Comparison of ENCODE assay signal across 7 cellular contexts in the genomic region with DNA sequence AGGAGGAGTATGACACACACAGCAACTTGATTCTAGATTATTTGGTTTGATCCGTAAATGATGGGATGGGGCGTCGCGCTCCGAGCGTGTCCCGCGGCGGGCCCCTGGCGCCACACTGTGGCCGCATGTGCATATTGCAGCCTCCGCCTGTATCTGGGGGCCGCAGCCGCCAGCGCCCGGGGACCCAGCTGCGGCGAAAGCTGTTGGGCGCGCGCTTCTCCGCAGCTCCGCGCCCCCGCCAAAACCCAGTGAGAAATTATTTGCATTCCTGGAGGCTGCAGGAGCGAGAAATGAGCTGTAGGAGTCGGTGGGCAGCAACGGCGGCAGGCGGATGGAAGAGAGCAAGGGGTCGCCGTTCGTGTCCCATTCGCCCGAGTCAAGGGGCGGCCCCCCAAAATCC. TPM values are rescaled to one million over a fixed set of nuclear protein-coding genes. Genes with fewer than 3 reads are reported as not detected.
DNase-seq lines count a peak whose midpoint lies in the region; ATAC-seq and TF ChIP-seq lines count a peak whose summit lies in the region.
"Not testable (repeated sequence)": the region's sequence is repeated elsewhere in the genome, so short reads cannot be mapped to it uniquely, and the experiment has no call there.

No MANE protein-coding gene starts in this region.

- not testable (repeated sequence) for H3K9ac ChIP-seq in mammary epithelial cell (ENCODE audit: insufficient read depth, low read length)

- H3K4me3 ChIP-seq in mammary epithelial cell (replicated peaks in 1 of 3; ENCODE audit: insufficient read depth in 1 of 3, low read depth in 2 of 3, low read length in 3 of 3) (peak overlapping the region; percentile 43 to 52 (median 44)), iPS-11a (ENCODE audit: low read depth, low read length) (peak overlapping the region; percentile 13)

- not testable (repeated sequence) for H3K4me1 ChIP-seq in mammary epithelial cell (ENCODE audit: insufficient read depth, low read length)

- peak; percentile 77 for ATAC-seq in GM18505 (IDR thresholded peaks at IDR 0.05; ENCODE audit: unreplicated experiment)
- ATAC-seq in HG02938 (IDR thresholded peaks at IDR 0.05; ENCODE audit: unreplicated experiment): peak; percentile 59
- peak; percentile 78 for ATAC-seq in activated CD4-positive, CD25-positive, alpha-beta regulatory T cell treated with anti-CD3 and anti-CD28 coated beads, Interleukin-2, amount 50 U/mL, for 24 hours

- peak in 1 of 2 donors; percentile 43 for TF ChIP-seq CTCF in mammary epithelial cell (conservative IDR thresholded peaks at IDR 0.05 in 1 of 2, IDR thresholded peaks at IDR 0.05 in 1 of 2; ENCODE audit: extremely low read depth in 1 of 2, insufficient read depth in 1 of 2, low read depth in 1 of 2, low read length in 2 of 2)

- DNase-seq in NCI-H2081 (lab: John Stamatoyannopoulos, UW) (peak; percentile 27 to 60), mammary epithelial cell (peak; percentile 16), retina (peak; percentile 85)

- not testable (repeated sequence) for BruUV-seq in mammary epithelial cell (replicated peaks; lab: Mats Ljungman, UMichigan)

- in situ Hi-C loops in mammary epithelial cell (cut with MboI; ENCODE audit: low sequenced_read_pairs in 2 of 2): not testable (repeated sequence)

- 2% methylated on average over 17 of the region's 36 CpGs for WGBS in mammary epithelial cell (ENCODE audit: low coverage, missing lambda C conversion rate)

- dilution Hi-C loops in mammary epithelial cell (cut with HindIII; ENCODE audit: low sequenced_read_pairs): not testable (repeated sequence)

- intact Hi-C loops in mammary epithelial cell (cut with micrococcal nuclease): not testable (repeated sequence)

- peak overlapping the region; percentile 86 for H2AFZ ChIP-seq in mammary epithelial cell (ENCODE audit: low read depth, low read length)

- H3K27ac ChIP-seq in mammary epithelial cell (ENCODE audit: insufficient read depth, low read depth, low read length): not testable (repeated sequence)

- CTCF ChIA-PET in mammary epithelial cell (lab: Charles Lee; ENCODE audit: low non-redundant PET): interaction anchor here (0.6 kb wide), 1 partner anchor 393 kb away, joined by 4 read pairs; no protein-coding TSS in a partner anchor

- peak overlapping the region; percentile 51 for H3K4me2 ChIP-seq in mammary epithelial cell (ENCODE audit: insufficient read depth, low read depth, low read length)

- not testable (repeated sequence) for H3K79me2 ChIP-seq in mammary epithelial cell (ENCODE audit: insufficient read depth, low read length)

- not testable (repeated sequence) for H4K20me1 ChIP-seq in mammary epithelial cell (ENCODE audit: insufficient read depth, low read length)

- H3K36me3 ChIP-seq in mammary epithelial cell (ENCODE audit: insufficient read depth, low read length): not testable (repeated sequence)

- not testable (repeated sequence) for H3K27me3 ChIP-seq in mammary epithelial cell (ENCODE audit: insufficient read depth, low read length)

- not testable (repeated sequence) for TF ChIP-seq POLR2A in GM18505 (IDR thresholded peaks at IDR 0.05; ENCODE audit: borderline replicate concordance, extremely low read depth, insufficient read depth, insufficient read length)

- not testable (repeated sequence) for H3K9me3 ChIP-seq in mammary epithelial cell (replicated peaks; ENCODE audit: insufficient read depth, low read length)

RNA-seq across cellular contexts. Expression of gene FCGR1A, which starts 10.0 kb away (rescaled TPM):
- total RNA-seq in mammary epithelial cell: not detected
- not detected for polyA plus RNA-seq in mammary epithelial cell
- polyA minus RNA-seq in mammary epithelial cell: not detected

Comparison
In these comparisons a context has a peak if more than half of its experiments do, and no peak if none do; other contexts are left out.
1. DNase-seq: peak in every context shown above with its lines; median percentile 85 in retina; 44 in NCI-H2081; 16 in mammary epithelial cell.